7 cellular contexts compared by ENCODE assay signal in the genomic region with DNA sequence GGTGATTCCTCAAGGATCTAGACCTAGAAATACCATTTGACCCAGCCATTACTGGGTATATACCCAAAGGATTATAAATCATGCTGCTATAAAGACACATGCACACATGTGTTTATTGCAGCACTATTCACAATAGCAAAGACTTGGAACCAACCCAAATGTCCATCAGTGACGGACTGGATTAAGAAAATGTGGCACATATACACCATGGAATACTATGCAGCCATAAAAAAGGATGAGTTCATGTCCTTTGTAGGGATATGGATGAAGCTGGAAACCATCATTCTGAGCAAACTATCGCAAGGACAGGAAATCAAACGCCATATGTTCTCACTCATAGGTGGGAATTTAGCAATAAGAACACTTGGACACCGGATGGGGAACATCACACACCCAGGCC. TPM values are rescaled to one million over a fixed set of nuclear protein-coding genes. Genes with fewer than 3 reads are reported as not detected.
"Had no signal": no experiment of that assay in that cellular context is flagged by ENCODE, and none has a peak within 500 bp of the region (broad histone marks: within the 10 kb centered on the region; RNA-seq: fewer than 3 reads in every experiment).

No MANE protein-coding gene starts in this region.

RNA-seq across cellular contexts. Expression of gene PATE4, which starts 32.2 kb away (rescaled TPM):
- total RNA-seq: GM23248, GM23338, H1, H4, H7, H9, HFFc6 had no signal
- polyA plus RNA-seq: GM23248, GM23338, H1 had no signal

RNA-seq across cellular contexts. Expression of gene DDX25, which starts 39.0 kb away (rescaled TPM):
- total RNA-seq: GM23248, H4, HFFc6 had no signal
- polyA plus RNA-seq: GM23248 had no signal
